Comparison of ENCODE assay signal across 14 cellular contexts in the genomic region with DNA sequence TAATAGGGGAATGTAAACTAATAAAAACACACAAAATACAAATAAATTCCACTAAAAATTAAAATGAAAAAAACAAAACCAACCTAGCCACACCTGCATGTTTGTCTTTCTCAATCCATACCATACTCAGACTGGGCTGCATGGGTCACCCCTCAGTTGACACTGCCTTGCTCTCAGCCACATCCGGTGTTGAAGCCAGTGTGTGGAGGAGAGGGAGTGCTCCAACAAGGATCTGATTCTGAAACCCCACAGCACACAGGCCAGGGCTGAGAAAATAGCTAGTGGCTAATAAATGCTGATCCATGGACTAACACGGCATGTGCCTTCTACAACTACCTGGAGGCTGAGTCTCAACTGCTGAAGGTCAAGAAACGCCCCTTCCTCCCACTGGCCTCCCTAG. TPM values are rescaled to one million over a fixed set of nuclear protein-coding genes. Genes with fewer than 3 reads are reported as not detected.
DNase-seq lines count a peak whose midpoint lies in the region; ATAC-seq and TF ChIP-seq lines count a peak whose summit lies in the region.
"Had no signal": no experiment of that assay in that cellular context is flagged by ENCODE, and none has a peak within 500 bp of the region (broad histone marks: within the 10 kb centered on the region; RNA-seq: fewer than 3 reads in every experiment).

No MANE protein-coding gene starts in this region.

- H3K9me2 ChIP-seq in PC-3 (replicated peaks; ENCODE audit: low read length): no peaks in the 10 kb centered on the region

- H3K9me3 ChIP-seq in PC-3 (ENCODE audit: low read length) (no peaks in the 10 kb centered on the region), muscle layer of duodenum (ENCODE audit: control insufficient read depth in 1 of 2, low read length in 2 of 2) (no peaks in the 10 kb centered on the region), lower lobe of right lung (no peaks in the 10 kb centered on the region)

- CTCF ChIA-PET in PC-3 (lab: Charles Lee): no interaction called here

- no peaks in the 10 kb centered on the region for H3K27me3 ChIP-seq in ACC112 (ENCODE audit: insufficient read depth, low read length)
- no peaks in the 10 kb centered on the region for H3K27me3 ChIP-seq in PC-3 (ENCODE audit: low read length)
- H3K27me3 ChIP-seq in muscle layer of duodenum (ENCODE audit: low read depth, low read length): no peaks in the 10 kb centered on the region
- no peaks in the 10 kb centered on the region for H3K27me3 ChIP-seq in lower lobe of right lung (ENCODE audit: low read depth)
- H3K27me3 ChIP-seq: neural progenitor cell had no signal

- peaks cover 11% of the 10 kb centered on the region for H3F3A ChIP-seq in PC-3 (ENCODE audit: low read length, unreplicated experiment)

- H3K79me2 ChIP-seq in ACC112 (ENCODE audit: control insufficient read depth, insufficient read depth, low read length, unreplicated experiment): peaks cover 91% of the 10 kb centered on the region
- H3K79me2 ChIP-seq in PC-3 (ENCODE audit: low read length): peaks cover 100% of the 10 kb centered on the region

- no peak overlapping the region for H3K9ac ChIP-seq in PC-3 (ENCODE audit: low read length)
- H3K9ac ChIP-seq: neural progenitor cell had no signal

- peaks cover 100% of the 10 kb centered on the region for H3K4me1 ChIP-seq in ACC112 (ENCODE audit: control insufficient read depth, insufficient read depth, low read length, unreplicated experiment)
- peaks cover 85% of the 10 kb centered on the region for H3K4me1 ChIP-seq in PC-3 (ENCODE audit: insufficient read depth, low read length)
- H3K4me1 ChIP-seq in muscle layer of duodenum (ENCODE audit: control insufficient read depth in 1 of 2, insufficient read depth in 2 of 2, low read length in 2 of 2): peaks cover 24 to 34% of the 10 kb centered on the region in 2 donors
- H3K4me1 ChIP-seq in lower lobe of right lung: peaks cover 41% of the 10 kb centered on the region

- ATAC-seq in PC-3 (peak; percentile 43), lower lobe of right lung (no peak), GM21737 (IDR thresholded peaks at IDR 0.05; ENCODE audit: unreplicated experiment) (no peak)

- H3K4me3 ChIP-seq in ACC112 (ENCODE audit: low read depth, low read length) (peak overlapping the region; percentile 35; the same call in 1 of the 2 replicates), PC-3 (ENCODE audit: low read length) (no peak overlapping the region), coronary artery (no peak overlapping the region), muscle layer of duodenum (ENCODE audit: low read depth in 1 of 2, low read length in 2 of 2) (no peak overlapping the region), lower lobe of right lung (no peak overlapping the region)
- H3K4me3 ChIP-seq: neural progenitor cell had no signal

- H3K27ac ChIP-seq in ACC112 (ENCODE audit: low read depth, low read length): peak overlapping the region; percentile 72
- peak overlapping the region; percentile 53 for H3K27ac ChIP-seq in PC-3 (ENCODE audit: low read length)
- H3K27ac ChIP-seq in coronary artery: peak overlapping the region; percentile 19 to 70
- H3K27ac ChIP-seq in muscle layer of duodenum (ENCODE audit: low read length): peak overlapping the region; percentile 79
- H3K27ac ChIP-seq in lower lobe of right lung: no peak overlapping the region
- H3K27ac ChIP-seq: neural progenitor cell had no signal

- DNase-seq in PC-3 (peak; percentile 33), coronary artery (ENCODE audit: low spot score) (no peak), NCI-H1417 treated with DMSO at 0.1 percent for 48 hours (lab: John Stamatoyannopoulos, UW) (no peak), lower lobe of right lung (no peak), NCI-H2171 treated with DMSO at 0.1 percent for 48 hours (lab: John Stamatoyannopoulos, UW) (no peak)
- DNase-seq: activated CD4-positive, alpha-beta T cell treated with anti-CD3 and anti-CD28 coated beads, Interleukin-2, amount 50 U/mL, for 4 hours; activated effector memory CD4-positive, alpha-beta T cell treated with Interleukin-2 at 50 U/mL for 16 hours; effector memory CD4-positive, alpha-beta T cell; NCI-H446; T-helper 9 cell had no signal

- H2AFZ ChIP-seq in ACC112 (ENCODE audit: low read length, unreplicated experiment) (no peak overlapping the region), PC-3 (ENCODE audit: low read length) (no peak overlapping the region)
- H2AFZ ChIP-seq: neural progenitor cell had no signal

- TF ChIP-seq CTCF in PC-3 (conservative IDR thresholded peaks at IDR 0.05; ENCODE audit: low read depth, low read length) (no peak), coronary artery (IDR thresholded peaks at IDR 0.05) (no peak), lower lobe of right lung (IDR thresholded peaks at IDR 0.05) (no peak)

- peaks cover 88% of the 10 kb centered on the region for H4K20me1 ChIP-seq in PC-3 (ENCODE audit: low read length)

- H3K4me2 ChIP-seq in PC-3 (ENCODE audit: low read length): peak overlapping the region; percentile 98
- H3K4me2 ChIP-seq: neural progenitor cell had no signal

- no TSS peak for BruUV-seq in PC-3 (replicated peaks; lab: Mats Ljungman, UMichigan)

- POLR2A ChIA-PET in PC-3 (lab: Charles Lee; ENCODE audit: unreplicated experiment): interaction anchor here (0.6 to 1.0 kb wide), 4 partner anchors 8 to 285 kb away, joined by 3 to 6 read pairs (median 4); no protein-coding TSS in a partner anchor

- intact Hi-C loops in PC-3 (cut with micrococcal nuclease) (no loop called here), lower lobe of right lung (cut with DNase I) (no loop called here)

- H3K36me3 ChIP-seq in ACC112 (ENCODE audit: insufficient read depth, low read length) (peaks cover 71% of the 10 kb centered on the region), PC-3 (ENCODE audit: low read depth, low read length) (peaks cover 91% of the 10 kb centered on the region), muscle layer of duodenum (ENCODE audit: control insufficient read depth in 1 of 2, insufficient read depth in 2 of 2, low read length in 2 of 2) (peaks cover 40 to 41% of the 10 kb centered on the region in 2 donors), lower lobe of right lung (peaks cover 30% of the 10 kb centered on the region)
- H3K36me3 ChIP-seq: neural progenitor cell had no signal

RNA-seq across cellular contexts. Expression of a gene that starts 13.7 kb away (rescaled TPM):
- total RNA-seq in PC-3 (2014; rRNA removed) (145 and 201 TPM in 2 replicates), lower lobe of right lung (20.8 TPM)
